ENCODE assay signal across 12 cellular contexts in the genomic region with DNA sequence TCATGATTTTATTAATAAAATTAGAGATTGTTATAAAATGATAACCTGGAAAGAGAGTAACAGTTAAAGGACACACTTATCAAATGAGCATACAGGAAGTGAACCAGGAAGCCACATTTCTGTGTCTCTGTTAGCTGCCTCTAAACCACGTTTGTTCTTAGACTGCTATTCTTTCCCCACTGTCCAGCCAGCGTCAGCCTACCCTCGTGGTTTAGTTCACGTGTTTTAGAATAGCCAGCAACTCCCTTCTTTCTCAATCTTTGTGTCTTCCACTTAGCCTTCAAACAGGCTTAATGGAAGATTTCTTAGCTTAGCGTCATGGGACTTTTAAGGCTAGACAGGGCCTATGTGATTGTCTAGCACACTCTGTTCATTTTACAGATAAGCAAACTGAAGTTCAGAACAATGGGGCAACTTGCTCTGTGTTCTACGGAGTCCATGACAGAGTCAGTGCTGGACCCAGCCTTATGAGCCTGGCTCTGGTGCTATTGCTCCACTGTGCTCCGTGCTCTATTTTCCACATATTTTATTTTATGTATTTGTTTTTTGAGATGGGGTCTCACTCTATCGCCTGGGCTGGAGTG. TPM values are rescaled to one million over a fixed set of nuclear protein-coding genes. Genes with fewer than 3 reads are reported as not detected.
DNase-seq lines count a peak whose midpoint lies in the region; ATAC-seq, FAIRE-seq and TF ChIP-seq lines count a peak whose summit lies in the region.
"Had no signal": no experiment of that assay in that cellular context is flagged by ENCODE, and none has a peak within 500 bp of the region (broad histone marks: within the 10 kb centered on the region; RNA-seq: fewer than 3 reads in every experiment).

No MANE protein-coding gene starts in this region.

- DNase-seq in A549 (ENCODE audit: low read depth in 1 of 2, low spot score in 1 of 2) (no peak), KBM-7 (peak; percentile 43), left lung (peak in 1 of 2 donors; percentile 60), SW 1271 (lab: John Stamatoyannopoulos, UW) (no peak)
- DNase-seq in activated T-helper 2 cell treated with anti-CD3 and anti-CD28 coated beads, Interferon-gamma antibody, Interleukin-2, Interleukin-4, amounts not matched to agents 10 μg/mL and 5 μg/mL and 100 μg/mL, durations not matched to agents 14 hours and 24 hours and 36 hours (ENCODE audit: low spot score): no peak
- DNase-seq: activated effector memory CD4-positive, alpha-beta T cell treated with anti-CD3 and anti-CD28 coated beads, Interleukin-2, amount 50 U/mL, for 16 hours; stimulated activated CD4-positive, alpha-beta T cell treated with anti-CD3 and anti-CD28 coated beads, Interleukin-2, amount 100 ng/mL, for 48 hours had no signal

- TF ChIP-seq EP300 in A549 (IDR thresholded peaks at IDR 0.05): no peak

- ATAC-seq in A549 (no peak), left lung (peak; percentile 79), HG02981 (IDR thresholded peaks at IDR 0.05; ENCODE audit: unreplicated experiment) (no peak), HG02970 (IDR thresholded peaks at IDR 0.05; ENCODE audit: low FRiP score, unreplicated experiment) (no peak), GM21717 (IDR thresholded peaks at IDR 0.05; ENCODE audit: unreplicated experiment) (no peak)
- ATAC-seq: esophagus mucosa had no signal

- TF ChIP-seq POLR2A in A549 (IDR thresholded peaks at IDR 0.05; ENCODE audit: low read length): no peak

- peaks cover 82% of the 10 kb centered on the region for H3K36me3 Mint-ChIP-seq in activated T-helper 2 cell treated with anti-CD3 and anti-CD28 coated beads, Interferon-gamma antibody, Interleukin-2, Interleukin-4, amounts not matched to agents 10 μg/mL and 5 μg/mL and 100 μg/mL, durations not matched to agents 14 hours and 24 hours and 36 hours (ENCODE audit: low read depth)

- POLR2A ChIA-PET in A549 (lab: Yijun Ruan, JAX): no interaction called here

- H3K9me3 ChIP-seq in A549 (no peaks in the 10 kb centered on the region), left lung (no peaks in the 10 kb centered on the region)

- no peaks in the 10 kb centered on the region for H3K27me3 Mint-ChIP-seq in activated T-helper 2 cell treated with anti-CD3 and anti-CD28 coated beads, Interferon-gamma antibody, Interleukin-2, Interleukin-4, amounts not matched to agents 10 μg/mL and 5 μg/mL and 100 μg/mL, durations not matched to agents 14 hours and 24 hours and 36 hours (ENCODE audit: low read depth)

- no peaks in the 10 kb centered on the region for H3K27me3 ChIP-seq in left lung

- TF ChIP-seq CTCF in A549 (IDR thresholded peaks at IDR 0.05) (no peak), left lung (IDR thresholded peaks at IDR 0.05) (no peak)

- no peak for TF ChIP-seq RAD21 in A549 (conservative IDR thresholded peaks at IDR 0.05 in 1 of 2, IDR thresholded peaks at IDR 0.05 in 1 of 2)

- H3K27ac ChIP-seq in A549 (peak overlapping the region; percentile 87 to 99), left lung (peak overlapping the region; percentile 53 to 67)
- H3K27ac ChIP-seq: SK-N-MC had no signal

- WGBS in A549 (ENCODE audit: missing lambda C conversion rate): 85% methylated on average over 8 of the region's 8 CpGs

- no peak for FAIRE-seq in A549 (lab: Jason Lieb, UNC)

- peaks cover 62% of the 10 kb centered on the region for H3K4me1 Mint-ChIP-seq in activated T-helper 2 cell treated with anti-CD3 and anti-CD28 coated beads, Interferon-gamma antibody, Interleukin-2, Interleukin-4, amounts not matched to agents 10 μg/mL and 5 μg/mL and 100 μg/mL, durations not matched to agents 14 hours and 24 hours and 36 hours (ENCODE audit: low read depth)

- in situ Hi-C loops in KBM-7 (cut with MboI; ENCODE audit: low pct_unique_long_range_greater_than_20kb, low sequenced_read_pairs): no loop called here

- no peak overlapping the region for H3K4me3 ChIP-seq in A549
- no peak overlapping the region for H3K4me3 ChIP-seq in left lung
- H3K4me3 ChIP-seq: SK-N-MC had no signal

- H3K4me1 ChIP-seq in A549 (peaks cover 71% of the 10 kb centered on the region), left lung (peaks cover 0 to 28% of the 10 kb centered on the region in 2 donors)

- H3K4me2 ChIP-seq in A549: peak overlapping the region; percentile 84

- peak overlapping the region; percentile 85 for H3K27ac Mint-ChIP-seq in activated T-helper 2 cell treated with anti-CD3 and anti-CD28 coated beads, Interferon-gamma antibody, Interleukin-2, Interleukin-4, amounts not matched to agents 10 μg/mL and 5 μg/mL and 100 μg/mL, durations not matched to agents 14 hours and 24 hours and 36 hours

- CTCF ChIA-PET in A549 (lab: Yijun Ruan, JAX): interaction anchor here (0.7 to 1.4 kb wide), 2 partner anchors 13 to 23 kb away, joined by 3 read pairs; no protein-coding TSS in a partner anchor

- H3K9me3 Mint-ChIP-seq in activated T-helper 2 cell treated with anti-CD3 and anti-CD28 coated beads, Interferon-gamma antibody, Interleukin-2, Interleukin-4, amounts not matched to agents 10 μg/mL and 5 μg/mL and 100 μg/mL, durations not matched to agents 14 hours and 24 hours and 36 hours: no peaks in the 10 kb centered on the region

- H3K36me3 ChIP-seq in left lung: no peaks in the 10 kb centered on the region

- peak overlapping the region; percentile 79 for H3K4me3 Mint-ChIP-seq in activated T-helper 2 cell treated with anti-CD3 and anti-CD28 coated beads, Interferon-gamma antibody, Interleukin-2, Interleukin-4, amounts not matched to agents 10 μg/mL and 5 μg/mL and 100 μg/mL, durations not matched to agents 14 hours and 24 hours and 36 hours (ENCODE audit: low read depth)

- intact Hi-C loops in activated T-helper 2 cell treated with anti-CD3 and anti-CD28 coated beads, Interferon-gamma antibody, Interleukin-2, Interleukin-4, amounts not matched to agents 10 μg/mL and 5 μg/mL and 100 μg/mL, durations not matched to agents 14 hours and 24 hours and 36 hours (cut with micrococcal nuclease): loop anchor here (10.0 kb wide), 1 partner anchor 298 kb away; the partner anchor contains the start of gene OR6X1
- intact Hi-C loops in left lung (cut with DNase I): no loop called here

TF ChIP-seq in A549, 52 proteins besides CTCF, POLR2A, EP300 and RAD21:
- TF ChIP-seq MYC (IDR thresholded peaks at IDR 0.05; ENCODE audit: borderline replicate concordance, low read length): no peak
- no peak for TF ChIP-seq HEYL (CRISPR knock-in tag; IDR thresholded peaks at IDR 0.05)
- no peak for TF ChIP-seq HMGXB4 (CRISPR knock-in tag; IDR thresholded peaks at IDR 0.05; ENCODE audit: borderline replicate concordance)
- no peak for TF ChIP-seq HES2 (IDR thresholded peaks at IDR 0.05)
- no peak for TF ChIP-seq FOSL2 (IDR thresholded peaks at IDR 0.05)
- no peak for TF ChIP-seq FOSL2 (CRISPR knock-in tag; IDR thresholded peaks at IDR 0.05)
TF ChIP-seq in A549: peak in this region for 0.

RNA-seq across cellular contexts. Expression of gene GRAMD1B, which starts 27.2 kb away (rescaled TPM):
- polyA plus RNA-seq in A549 (2011; rRNA removed) (108 and 113 TPM in 2 replicates), A549 (2017; fragmentation: RNase III; extraction: RNeasy Plus Mini Kit Qiagen cat#74134 plus additional on column Dnase treatment) (38.4 to 55.5 TPM (median 48.9 TPM) in 3 replicates)
- polyA plus RNA-seq in A549 (2012; cell fraction: cytosol; rRNA removed): 39.1 and 47.4 TPM in 2 replicates
- 93.2 and 96.9 TPM in 2 replicates for polyA plus RNA-seq in A549 (2012; cell fraction: nucleus; rRNA removed)
- polyA minus RNA-seq in A549 (2011; rRNA and poly(A)+ RNA removed): 139 and 141 TPM in 2 replicates
- 159 and 166 TPM in 2 replicates for total RNA-seq in activated T-helper 2 cell treated with anti-CD3 and anti-CD28 coated beads, Interferon-gamma antibody, Interleukin-2, Interleukin-4, amounts not matched to agents 10 μg/mL and 5 μg/mL and 100 μg/mL, durations not matched to agents 14 hours and 24 hours and 36 hours
- 1 to 10 TPM; 4.2 to 7.4 TPM for total RNA-seq in left lung

Comparison
In these comparisons a context has a peak if more than half of its experiments do, and no peak if none do; other contexts are left out.
1. RNA of gene GRAMD1B, which starts 27.2 kb away (total RNA-seq): 159 to 166 TPM in activated T-helper 2 cell treated with anti-CD3 and anti-CD28 coated beads, Interferon-gamma antibody, Interleukin-2, Interleukin-4, amounts not matched to agents 10 μg/mL and 5 μg/mL and 100 μg/mL, durations not matched to agents 14 hours and 24 hours and 36 hours; 4.2 to 7.4 TPM in left lung; every median in the first group is over 10 times any median in the second.